Comparison of ENCODE assay signal across 1 cellular context in the genomic region with DNA sequence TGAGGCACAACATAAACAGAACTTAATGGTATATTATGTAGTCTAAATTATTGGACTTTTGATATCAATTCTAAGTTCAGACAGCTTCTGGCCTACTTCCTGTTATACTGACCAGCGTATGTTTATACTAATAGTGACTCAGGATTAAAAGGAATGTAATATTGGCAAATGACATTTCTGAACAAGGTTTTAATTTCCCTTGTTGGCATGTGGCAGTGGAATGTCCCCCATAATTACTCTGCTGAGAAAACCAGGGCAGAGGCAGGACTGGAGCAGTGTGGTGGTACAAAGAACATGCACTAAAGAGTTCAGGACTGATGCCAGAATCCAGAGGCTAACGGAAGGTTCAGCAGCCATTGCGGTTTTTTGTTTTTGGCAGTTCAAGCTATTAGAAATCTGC.
TF ChIP-seq lines count a peak whose summit lies in the region.

No MANE protein-coding gene starts in this region.

TF ChIP-seq in IMR-90, 13 proteins besides CTCF, POLR2A, EP300 and RAD21:
- TF ChIP-seq RFX5 (IDR thresholded peaks at IDR 0.05; ENCODE audit: low read depth, low read length) (no peak), NFE2L2 (IDR thresholded peaks at IDR 0.05; ENCODE audit: low read depth, low read length) (no peak), USF2 (IDR thresholded peaks at IDR 0.05; ENCODE audit: low read depth, low read length) (no peak), FOS (IDR thresholded peaks at IDR 0.05; ENCODE audit: low read depth, low read length) (peak; percentile 38; the same call in 1 of the 2 replicates), CHD1 (IDR thresholded peaks at IDR 0.05; ENCODE audit: low read depth, low read length) (no peak)
